Comparison of ENCODE assay signal across 22 cellular contexts in genomic region chr2:120662046-120662445, GRCh38.
"Had no signal": no experiment of that assay in that cellular context is flagged by ENCODE, and none has a peak within 500 bp of the region (broad histone marks: within the 10 kb centered on the region; RNA-seq: fewer than 3 reads in every experiment).

No MANE protein-coding gene starts in this region.

- H3K4me1 Mint-ChIP-seq: endodermal cell; memory B cell; natural killer cell; stimulated activated memory B cell treated with anti-CD40 and anti-IgM and Interleukin-4, amounts not matched to agents 10 μg/mL and 1 μg/mL and 100 μg/mL, for 72 hours had no signal

- FAIRE-seq: colon, kidney, pancreas had no signal

- H3K27ac ChIP-seq: epithelial cell of prostate, neutrophil, pancreas, prostate gland, right atrium auricular region, sigmoid colon, thyroid gland, vagina had no signal

- H3K27ac Mint-ChIP-seq: endodermal cell; memory B cell; natural killer cell; stimulated activated memory B cell treated with anti-CD40 and anti-IgM and Interleukin-4, amounts not matched to agents 10 μg/mL and 1 μg/mL and 100 μg/mL, for 72 hours had no signal

- H3K36me3 ChIP-seq: neutrophil, pancreas, prostate gland, right atrium auricular region, sigmoid colon, thyroid gland, vagina had no signal

- H3K27me3 ChIP-seq: pancreas, right atrium auricular region, sigmoid colon, thyroid gland, vagina had no signal

- H3K36me3 Mint-ChIP-seq: natural killer cell had no signal

- H3K4me3 Mint-ChIP-seq: endodermal cell; memory B cell; natural killer cell; stimulated activated memory B cell treated with anti-CD40 and anti-IgM and Interleukin-4, amounts not matched to agents 10 μg/mL and 1 μg/mL and 100 μg/mL, for 72 hours had no signal

- H3K4me3 ChIP-seq: lung, pancreas, prostate gland, right atrium auricular region, sigmoid colon, thyroid gland, vagina had no signal

- DNase-seq: effector CD8-positive, alpha-beta T cell; natural killer cell; stimulated activated CD4-positive, alpha-beta T cell treated with anti-CD3 and anti-CD28 coated beads, Interleukin-2, amount 100 ng/mL, for 24 hours; stimulated activated CD4-positive, alpha-beta T cell treated with anti-CD3 and anti-CD28 coated beads, Interleukin-4, amount 100 ng/mL, for 24 hours; stimulated activated naive CD8-positive, alpha-beta T cell treated with anti-CD3 and anti-CD28 coated beads, Interleukin-15, Interleukin-2, amounts not matched to agents 100 U/mL and 50 U/mL, for 24 hours; thyroid gland; trophoblast cell had no signal

- ATAC-seq: esophagus mucosa; left lobe of liver; natural killer cell; stimulated activated memory B cell treated with anti-CD40 and anti-IgM and Interleukin-4, amounts not matched to agents 10 μg/mL and 1 μg/mL and 100 μg/mL, for 72 hours; stimulated activated naive CD8-positive, alpha-beta T cell treated with anti-CD3 and anti-CD28 coated beads, Interleukin-15, Interleukin-2, amounts not matched to agents 100 U/mL and 50 U/mL, for 24 hours had no signal

- H3K9me3 ChIP-seq: neutrophil, pancreas, prostate gland, thyroid gland, vagina had no signal

- H3K4me1 ChIP-seq: prostate gland had no signal
